In the genomic region with DNA sequence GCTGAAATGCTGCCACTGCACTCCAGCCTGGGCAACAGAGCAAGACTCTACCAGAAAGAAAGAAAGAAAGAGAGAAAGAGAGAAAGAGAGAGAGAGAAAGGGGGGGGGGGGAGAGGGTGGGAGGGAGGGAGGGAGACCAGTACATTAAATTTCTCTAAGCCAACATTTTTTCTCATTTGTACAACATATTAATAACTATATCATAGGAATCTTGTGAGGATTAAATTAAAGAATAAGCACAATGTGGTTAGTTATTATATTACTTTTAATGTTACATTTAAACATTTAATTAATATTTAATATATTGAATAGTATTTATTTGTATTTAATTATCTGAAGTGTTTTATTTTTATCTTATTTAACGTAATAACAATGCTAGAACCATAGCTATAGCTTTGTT, we compare ENCODE assay signal across 38 cellular contexts. TPM values are rescaled to one million over a fixed set of nuclear protein-coding genes. Genes with fewer than 3 reads are reported as not detected.
"Had no signal": no experiment of that assay in that cellular context is flagged by ENCODE, and none has a peak within 500 bp of the region (broad histone marks: within the 10 kb centered on the region; RNA-seq: fewer than 3 reads in every experiment).

No MANE protein-coding gene starts in this region.

- DNase-seq: activated CD4-positive, alpha-beta memory T cell treated with anti-CD3 and anti-CD28 coated beads, Interleukin-2, amount 10 ng/mL, durations not matched to agents 7 days and 5 days; activated CD4-positive, alpha-beta T cell treated with anti-CD3 and anti-CD28 coated beads for 1 hour; activated CD4-positive, alpha-beta T cell treated with anti-CD3 and anti-CD28 coated beads for 36 hours; activated CD4-positive, alpha-beta T cell treated with anti-CD3 and anti-CD28 coated beads for 48 hours; activated CD4-positive, alpha-beta T cell treated with anti-CD3 and anti-CD28 coated beads, Interleukin-2, amount 10 ng/mL, durations not matched to agents 7 days and 5 days; activated CD4-positive, alpha-beta T cell treated with anti-CD3 and anti-CD28 coated beads, Interleukin-2, amount 50 U/mL, for 48 hours; activated CD4-positive, CD25-positive, alpha-beta regulatory T cell; activated CD8-positive, alpha-beta memory T cell treated with anti-CD3 and anti-CD28 coated beads for 24 hours; activated CD8-positive, alpha-beta memory T cell treated with anti-CD3 and anti-CD28 coated beads, Interleukin-2, amount 10 ng/mL, durations not matched to agents 7 days and 5 days; activated CD8-positive, alpha-beta memory T cell treated with anti-CD3 and anti-CD28 coated beads, Interleukin-2, amount 50 U/mL, for 48 hours; activated CD8-positive, alpha-beta T cell treated with anti-CD3 and anti-CD28 coated beads, Interleukin-2, amount 10 ng/mL, durations not matched to agents 7 days and 5 days; activated effector memory CD4-positive, alpha-beta T cell treated with Interleukin-2 at 50 U/mL for 16 hours; activated gamma-delta T cell; activated naive CD4-positive, alpha-beta T cell treated with anti-CD3 and anti-CD28 coated beads, Interleukin-2, amount 10 ng/mL, durations not matched to agents 7 days and 5 days; activated naive CD4-positive, alpha-beta T cell treated with Interleukin-2 at 50 U/mL for 16 hours; activated naive CD8-positive, alpha-beta T cell treated with anti-CD3 and anti-CD28 coated beads, Interleukin-2, amount 10 ng/mL, durations not matched to agents 7 days and 5 days; activated naive CD8-positive, alpha-beta T cell treated with anti-CD3 and anti-CD28 coated beads, Interleukin-2, amount 50 U/mL, for 24 hours; activated T-cell treated with anti-CD3 and anti-CD28 coated beads, Interleukin-2, amount 50 U/mL, for 24 hours; activated T-cell treated with anti-CD3 and anti-CD28 coated beads, Interleukin-2, amount 50 U/mL, for 48 hours; amygdala; anterior cingulate cortex; caudate nucleus; T-helper 1 cell; T-helper 2 cell; T-helper 9 cell had no signal

- H3K4me1 Mint-ChIP-seq: activated CD4-positive, alpha-beta memory T cell treated with anti-CD3 and anti-CD28 coated beads, Interleukin-2, amount 10 ng/mL, durations not matched to agents 7 days and 5 days; activated CD4-positive, alpha-beta T cell treated with anti-CD3 and anti-CD28 coated beads for 36 hours; activated CD4-positive, alpha-beta T cell treated with anti-CD3 and anti-CD28 coated beads, Interleukin-2, amount 10 ng/mL, durations not matched to agents 7 days and 5 days; activated CD8-positive, alpha-beta memory T cell treated with anti-CD3 and anti-CD28 coated beads, Interleukin-2, amount 10 ng/mL, durations not matched to agents 7 days and 5 days; activated naive CD4-positive, alpha-beta T cell treated with anti-CD3 and anti-CD28 coated beads, Interleukin-2, amount 10 ng/mL, durations not matched to agents 7 days and 5 days; activated naive CD4-positive, alpha-beta T cell treated with anti-CD3 and anti-CD28 coated beads, Interleukin-2, amount 50 U/mL, for 24 hours; activated naive CD8-positive, alpha-beta T cell treated with anti-CD3 and anti-CD28 coated beads, Interleukin-2, amount 10 ng/mL, durations not matched to agents 7 days and 5 days; activated naive CD8-positive, alpha-beta T cell treated with anti-CD3 and anti-CD28 coated beads, Interleukin-2, amount 50 U/mL, for 24 hours; central memory CD8-positive, alpha-beta T cell had no signal

- H3K27me3 Mint-ChIP-seq: activated CD4-positive, alpha-beta memory T cell treated with anti-CD3 and anti-CD28 coated beads, Interleukin-2, amount 10 ng/mL, durations not matched to agents 7 days and 5 days; activated CD4-positive, alpha-beta T cell treated with anti-CD3 and anti-CD28 coated beads for 36 hours; activated CD4-positive, alpha-beta T cell treated with anti-CD3 and anti-CD28 coated beads, Interleukin-2, amount 10 ng/mL, durations not matched to agents 7 days and 5 days; activated CD8-positive, alpha-beta memory T cell treated with anti-CD3 and anti-CD28 coated beads, Interleukin-2, amount 10 ng/mL, durations not matched to agents 7 days and 5 days; activated naive CD4-positive, alpha-beta T cell treated with anti-CD3 and anti-CD28 coated beads, Interleukin-2, amount 10 ng/mL, durations not matched to agents 7 days and 5 days; activated naive CD4-positive, alpha-beta T cell treated with anti-CD3 and anti-CD28 coated beads, Interleukin-2, amount 50 U/mL, for 24 hours; activated naive CD8-positive, alpha-beta T cell; activated naive CD8-positive, alpha-beta T cell treated with anti-CD3 and anti-CD28 coated beads, Interleukin-2, amount 10 ng/mL, durations not matched to agents 7 days and 5 days; activated naive CD8-positive, alpha-beta T cell treated with anti-CD3 and anti-CD28 coated beads, Interleukin-2, amount 50 U/mL, for 24 hours; activated T-cell treated with anti-CD3 and anti-CD28 coated beads, Interleukin-2, amount 50 U/mL, for 24 hours; brain; central memory CD8-positive, alpha-beta T cell had no signal

- H3K27me3 ChIP-seq: ascending aorta, cardiac muscle cell had no signal

- H3K36me3 ChIP-seq: ascending aorta, cardiac muscle cell had no signal

- ATAC-seq: activated CD4-positive, alpha-beta T cell treated with anti-CD3 and anti-CD28 coated beads for 36 hours; activated CD4-positive, CD25-positive, alpha-beta regulatory T cell treated with anti-CD3 and anti-CD28 coated beads, Interleukin-2, amount 50 U/mL, for 24 hours; activated CD8-positive, alpha-beta memory T cell treated with anti-CD3 and anti-CD28 coated beads, Interleukin-2, amount 10 ng/mL, durations not matched to agents 7 days and 5 days; activated CD8-positive, alpha-beta T cell treated with anti-CD3 and anti-CD28 coated beads, Interleukin-2, amount 10 ng/mL, durations not matched to agents 7 days and 5 days; activated naive CD8-positive, alpha-beta T cell treated with anti-CD3 and anti-CD28 coated beads, Interleukin-2, amount 50 U/mL, for 24 hours had no signal

- H3K9me3 ChIP-seq: ascending aorta had no signal

- H3K27ac ChIP-seq: ascending aorta, cardiac muscle cell, VCaP had no signal

- H3K4me1 ChIP-seq: ascending aorta had no signal

- FAIRE-seq: bronchial epithelial cell, TTC549 had no signal

- H3K36me3 Mint-ChIP-seq: activated CD8-positive, alpha-beta memory T cell treated with anti-CD3 and anti-CD28 coated beads, Interleukin-2, amount 10 ng/mL, durations not matched to agents 7 days and 5 days; activated naive CD4-positive, alpha-beta T cell treated with anti-CD3 and anti-CD28 coated beads, Interleukin-2, amount 10 ng/mL, durations not matched to agents 7 days and 5 days; activated naive CD4-positive, alpha-beta T cell treated with anti-CD3 and anti-CD28 coated beads, Interleukin-2, amount 50 U/mL, for 24 hours; activated naive CD8-positive, alpha-beta T cell; activated naive CD8-positive, alpha-beta T cell treated with anti-CD3 and anti-CD28 coated beads, Interleukin-2, amount 10 ng/mL, durations not matched to agents 7 days and 5 days had no signal

- H3K27ac Mint-ChIP-seq: activated CD4-positive, alpha-beta memory T cell treated with anti-CD3 and anti-CD28 coated beads, Interleukin-2, amount 10 ng/mL, durations not matched to agents 7 days and 5 days; activated CD4-positive, alpha-beta T cell treated with anti-CD3 and anti-CD28 coated beads for 36 hours; activated CD4-positive, alpha-beta T cell treated with anti-CD3 and anti-CD28 coated beads, Interleukin-2, amount 10 ng/mL, durations not matched to agents 7 days and 5 days; activated CD8-positive, alpha-beta memory T cell treated with anti-CD3 and anti-CD28 coated beads, Interleukin-2, amount 10 ng/mL, durations not matched to agents 7 days and 5 days; activated CD8-positive, alpha-beta T cell treated with anti-CD3 and anti-CD28 coated beads, Interleukin-2, amount 10 ng/mL, durations not matched to agents 7 days and 5 days; activated naive CD4-positive, alpha-beta T cell treated with anti-CD3 and anti-CD28 coated beads, Interleukin-2, amount 10 ng/mL, durations not matched to agents 7 days and 5 days; activated naive CD4-positive, alpha-beta T cell treated with anti-CD3 and anti-CD28 coated beads, Interleukin-2, amount 50 U/mL, for 24 hours; activated naive CD8-positive, alpha-beta T cell; activated naive CD8-positive, alpha-beta T cell treated with anti-CD3 and anti-CD28 coated beads, Interleukin-2, amount 10 ng/mL, durations not matched to agents 7 days and 5 days; activated naive CD8-positive, alpha-beta T cell treated with anti-CD3 and anti-CD28 coated beads, Interleukin-2, amount 50 U/mL, for 24 hours; activated T-cell treated with anti-CD3 and anti-CD28 coated beads, Interleukin-2, amount 50 U/mL, for 24 hours; activated T-helper 2 cell treated with anti-CD3 and anti-CD28 coated beads, Interferon-gamma antibody, Interleukin-2, Interleukin-4, amounts not matched to agents 10 μg/mL and 5 μg/mL and 100 μg/mL, durations not matched to agents 14 hours and 24 hours and 36 hours; brain; T-helper 1 cell treated with Interleukin-12 subunit alpha and Interleukin-12 subunit beta and Interleukin-4 antibody, amounts not matched to agents 30 μg/mL and 1 μg/mL, for 36 hours; T-helper 2 cell treated with Interferon-gamma antibody and Interleukin-4, amounts not matched to agents 5 μg/mL and 100 μg/mL, for 36 hours had no signal

- H3K4me3 Mint-ChIP-seq: activated CD4-positive, alpha-beta memory T cell treated with anti-CD3 and anti-CD28 coated beads, Interleukin-2, amount 10 ng/mL, durations not matched to agents 7 days and 5 days; activated CD4-positive, alpha-beta T cell treated with anti-CD3 and anti-CD28 coated beads for 36 hours; activated CD4-positive, alpha-beta T cell treated with anti-CD3 and anti-CD28 coated beads, Interleukin-2, amount 10 ng/mL, durations not matched to agents 7 days and 5 days; activated CD8-positive, alpha-beta memory T cell treated with anti-CD3 and anti-CD28 coated beads, Interleukin-2, amount 10 ng/mL, durations not matched to agents 7 days and 5 days; activated CD8-positive, alpha-beta T cell treated with anti-CD3 and anti-CD28 coated beads, Interleukin-2, amount 10 ng/mL, durations not matched to agents 7 days and 5 days; activated naive CD4-positive, alpha-beta T cell treated with anti-CD3 and anti-CD28 coated beads, Interleukin-2, amount 10 ng/mL, durations not matched to agents 7 days and 5 days; activated naive CD4-positive, alpha-beta T cell treated with anti-CD3 and anti-CD28 coated beads, Interleukin-2, amount 50 U/mL, for 24 hours; activated naive CD8-positive, alpha-beta T cell; activated naive CD8-positive, alpha-beta T cell treated with anti-CD3 and anti-CD28 coated beads, Interleukin-2, amount 10 ng/mL, durations not matched to agents 7 days and 5 days; activated naive CD8-positive, alpha-beta T cell treated with anti-CD3 and anti-CD28 coated beads, Interleukin-2, amount 50 U/mL, for 24 hours; activated T-cell treated with anti-CD3 and anti-CD28 coated beads, Interleukin-2, amount 50 U/mL, for 24 hours; brain; central memory CD8-positive, alpha-beta T cell; T-helper 1 cell treated with Interleukin-12 subunit alpha and Interleukin-12 subunit beta and Interleukin-4 antibody, amounts not matched to agents 30 μg/mL and 1 μg/mL, for 36 hours; T-helper 2 cell treated with Interferon-gamma antibody and Interleukin-4, amounts not matched to agents 5 μg/mL and 100 μg/mL, for 36 hours had no signal

- H3K9me3 Mint-ChIP-seq: activated naive CD4-positive, alpha-beta T cell treated with anti-CD3 and anti-CD28 coated beads, Interleukin-2, amount 50 U/mL, for 24 hours; activated T-cell treated with anti-CD3 and anti-CD28 coated beads, Interleukin-2, amount 50 U/mL, for 24 hours; T-helper 1 cell treated with Interleukin-12 subunit alpha and Interleukin-12 subunit beta and Interleukin-4 antibody, amounts not matched to agents 30 μg/mL and 1 μg/mL, for 36 hours had no signal

- H3K4me3 ChIP-seq: ascending aorta, cardiac muscle cell had no signal

RNA-seq across cellular contexts. Expression of gene PLXDC2, which starts 53.1 kb away (rescaled TPM):
- total RNA-seq: activated CD4-positive, alpha-beta memory T cell treated with anti-CD3 and anti-CD28 coated beads, Interleukin-2, amount 10 ng/mL, durations not matched to agents 7 days and 5 days; activated CD4-positive, alpha-beta T cell treated with anti-CD3 and anti-CD28 coated beads for 36 hours; activated CD4-positive, alpha-beta T cell treated with anti-CD3 and anti-CD28 coated beads, Interleukin-2, amount 10 ng/mL, durations not matched to agents 7 days and 5 days; activated T-helper 2 cell treated with anti-CD3 and anti-CD28 coated beads, Interferon-gamma antibody, Interleukin-2, Interleukin-4, amounts not matched to agents 10 μg/mL and 5 μg/mL and 100 μg/mL, durations not matched to agents 14 hours and 24 hours and 36 hours had no signal
